In genomic region chr7:6637544-6638229, GRCh38 we compare ENCODE assay signal across 1 cellular context.
A peak's percentile ranks its signal among the peaks of the same experiment; 100 is the strongest.
TF ChIP-seq lines count a peak whose summit lies in the region.

No MANE protein-coding gene starts in this region.

TF ChIP-seq in HepG2, 621 proteins besides CTCF, POLR2A, EP300 and RAD21 (continues in another document):
- TF ChIP-seq, protein P1, sequence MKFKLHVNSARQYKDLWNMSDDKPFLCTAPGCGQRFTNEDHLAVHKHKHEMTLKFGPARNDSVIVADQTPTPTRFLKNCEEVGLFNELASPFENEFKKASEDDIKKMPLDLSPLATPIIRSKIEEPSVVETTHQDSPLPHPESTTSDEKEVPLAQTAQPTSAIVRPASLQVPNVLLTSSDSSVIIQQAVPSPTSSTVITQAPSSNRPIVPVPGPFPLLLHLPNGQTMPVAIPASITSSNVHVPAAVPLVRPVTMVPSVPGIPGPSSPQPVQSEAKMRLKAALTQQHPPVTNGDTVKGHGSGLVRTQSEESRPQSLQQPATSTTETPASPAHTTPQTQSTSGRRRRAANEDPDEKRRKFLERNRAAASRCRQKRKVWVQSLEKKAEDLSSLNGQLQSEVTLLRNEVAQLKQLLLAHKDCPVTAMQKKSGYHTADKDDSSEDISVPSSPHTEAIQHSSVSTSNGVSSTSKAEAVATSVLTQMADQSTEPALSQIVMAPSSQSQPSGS (CRISPR knock-in tag; IDR thresholded peaks at IDR 0.05), result no peak
- TF ChIP-seq, protein P2, sequence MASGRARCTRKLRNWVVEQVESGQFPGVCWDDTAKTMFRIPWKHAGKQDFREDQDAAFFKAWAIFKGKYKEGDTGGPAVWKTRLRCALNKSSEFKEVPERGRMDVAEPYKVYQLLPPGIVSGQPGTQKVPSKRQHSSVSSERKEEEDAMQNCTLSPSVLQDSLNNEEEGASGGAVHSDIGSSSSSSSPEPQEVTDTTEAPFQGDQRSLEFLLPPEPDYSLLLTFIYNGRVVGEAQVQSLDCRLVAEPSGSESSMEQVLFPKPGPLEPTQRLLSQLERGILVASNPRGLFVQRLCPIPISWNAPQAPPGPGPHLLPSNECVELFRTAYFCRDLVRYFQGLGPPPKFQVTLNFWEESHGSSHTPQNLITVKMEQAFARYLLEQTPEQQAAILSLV (CRISPR knock-in tag; IDR thresholded peaks at IDR 0.05; ENCODE audit: borderline replicate concordance), result no peak
- no peak for TF ChIP-seq SATB2 (CRISPR knock-in tag; IDR thresholded peaks at IDR 0.05)
- no peak for TF ChIP-seq ZFP36L2 (CRISPR knock-in tag; IDR thresholded peaks at IDR 0.05)
- no peak for TF ChIP-seq HNF4G (IDR thresholded peaks at IDR 0.05; ENCODE audit: borderline replicate concordance, low read depth, low read length)
- no peak for TF ChIP-seq HNF4G (CRISPR knock-in tag; IDR thresholded peaks at IDR 0.05; ENCODE audit: borderline replicate concordance, low read depth)
- no peak for TF ChIP-seq DMAP1 (CRISPR knock-in tag; IDR thresholded peaks at IDR 0.05)
- TF ChIP-seq SAP130 (CRISPR knock-in tag; IDR thresholded peaks at IDR 0.05; ENCODE audit: low read depth), result peak; percentile 63
- 0 out of 2 replicates have a peak, but pooled peaks have one; percentile 24 for TF ChIP-seq GABPB1 (CRISPR knock-in tag; IDR thresholded peaks at IDR 0.05)
- no peak for TF ChIP-seq SP1 (IDR thresholded peaks at IDR 0.05)
- 0 out of 2 replicates have a peak, but pooled peaks have one; percentile 22 for TF ChIP-seq SP1 (CRISPR knock-in tag; IDR thresholded peaks at IDR 0.05)
- no peak for TF ChIP-seq ZNF280D (CRISPR knock-in tag; IDR thresholded peaks at IDR 0.05)
- no peak for TF ChIP-seq DNMT1 (CRISPR knock-in tag; IDR thresholded peaks at IDR 0.05)
- TF ChIP-seq AGO2 (optimal IDR thresholded peaks at IDR 0.05; ENCODE audit: low read depth, low read length), result peak; percentile 34
- TF ChIP-seq GABPA (IDR thresholded peaks at IDR 0.05; ENCODE audit: low read depth, low read length), result no peak
- TF ChIP-seq GABPA (CRISPR knock-in tag; IDR thresholded peaks at IDR 0.05; ENCODE audit: low read depth), result peak; percentile 52
- TF ChIP-seq HIVEP1 (CRISPR knock-in tag; IDR thresholded peaks at IDR 0.05), result 0 out of 2 replicates have a peak, but pooled peaks have one; percentile 32
- no peak for TF ChIP-seq PAX8 (CRISPR knock-in tag; IDR thresholded peaks at IDR 0.05; ENCODE audit: borderline replicate concordance)
- no peak for TF ChIP-seq ZBTB21 (CRISPR knock-in tag; IDR thresholded peaks at IDR 0.05)
- TF ChIP-seq ZFY (CRISPR knock-in tag; IDR thresholded peaks at IDR 0.05), result peak; percentile 22
- TF ChIP-seq SSRP1 (CRISPR knock-in tag; IDR thresholded peaks at IDR 0.05), result no peak
- TF ChIP-seq ZBTB7B (CRISPR knock-in tag; IDR thresholded peaks at IDR 0.05), result peak; percentile 49; the same call in 1 of the 2 replicates
- TF ChIP-seq ARID4A (CRISPR knock-in tag; IDR thresholded peaks at IDR 0.05; ENCODE audit: borderline replicate concordance), result peak; percentile 45; the same call in 1 of the 2 replicates
- TF ChIP-seq PITX1 (CRISPR knock-in tag; IDR thresholded peaks at IDR 0.05), result 0 out of 2 replicates have a peak, but pooled peaks have one; percentile 26
- TF ChIP-seq DR1 (CRISPR knock-in tag; IDR thresholded peaks at IDR 0.05), result no peak
- TF ChIP-seq BHLHE40 (IDR thresholded peaks at IDR 0.05; ENCODE audit: low read length), result no peak
- TF ChIP-seq, protein P3, sequence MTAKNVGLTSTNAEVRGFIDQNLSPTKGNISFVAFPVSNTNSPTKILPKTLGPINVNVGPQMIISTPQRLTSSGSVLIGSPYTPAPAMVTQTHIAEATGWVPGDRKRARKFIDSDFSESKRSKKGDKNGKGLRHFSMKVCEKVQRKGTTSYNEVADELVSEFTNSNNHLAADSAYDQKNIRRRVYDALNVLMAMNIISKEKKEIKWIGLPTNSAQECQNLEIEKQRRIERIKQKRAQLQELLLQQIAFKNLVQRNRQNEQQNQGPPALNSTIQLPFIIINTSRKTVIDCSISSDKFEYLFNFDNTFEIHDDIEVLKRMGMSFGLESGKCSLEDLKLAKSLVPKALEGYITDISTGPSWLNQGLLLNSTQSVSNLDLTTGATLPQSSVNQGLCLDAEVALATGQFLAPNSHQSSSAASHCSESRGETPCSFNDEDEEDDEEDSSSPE (CRISPR knock-in tag; IDR thresholded peaks at IDR 0.05), result no peak
- TF ChIP-seq, protein P4, sequence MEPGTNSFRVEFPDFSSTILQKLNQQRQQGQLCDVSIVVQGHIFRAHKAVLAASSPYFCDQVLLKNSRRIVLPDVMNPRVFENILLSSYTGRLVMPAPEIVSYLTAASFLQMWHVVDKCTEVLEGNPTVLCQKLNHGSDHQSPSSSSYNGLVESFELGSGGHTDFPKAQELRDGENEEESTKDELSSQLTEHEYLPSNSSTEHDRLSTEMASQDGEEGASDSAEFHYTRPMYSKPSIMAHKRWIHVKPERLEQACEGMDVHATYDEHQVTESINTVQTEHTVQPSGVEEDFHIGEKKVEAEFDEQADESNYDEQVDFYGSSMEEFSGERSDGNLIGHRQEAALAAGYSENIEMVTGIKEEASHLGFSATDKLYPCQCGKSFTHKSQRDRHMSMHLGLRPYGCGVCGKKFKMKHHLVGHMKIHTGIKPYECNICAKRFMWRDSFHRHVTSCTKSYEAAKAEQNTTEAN (CRISPR knock-in tag; conservative IDR thresholded peaks at IDR 0.05), result no peak
- TF ChIP-seq GRHL1 (CRISPR knock-in tag; conservative IDR thresholded peaks at IDR 0.05), result no peak
- no peak for TF ChIP-seq KMT2A (CRISPR knock-in tag; IDR thresholded peaks at IDR 0.05)
- TF ChIP-seq NFE2 (CRISPR knock-in tag; IDR thresholded peaks at IDR 0.05), result no peak
- peak; percentile 59; the same call in 1 of the 2 replicates for TF ChIP-seq SIN3A (IDR thresholded peaks at IDR 0.05; ENCODE audit: borderline replicate concordance, low read depth, low read length)
- no peak for TF ChIP-seq ZHX1 (CRISPR knock-in tag; IDR thresholded peaks at IDR 0.05; ENCODE audit: low read depth)
- TF ChIP-seq, protein P5, sequence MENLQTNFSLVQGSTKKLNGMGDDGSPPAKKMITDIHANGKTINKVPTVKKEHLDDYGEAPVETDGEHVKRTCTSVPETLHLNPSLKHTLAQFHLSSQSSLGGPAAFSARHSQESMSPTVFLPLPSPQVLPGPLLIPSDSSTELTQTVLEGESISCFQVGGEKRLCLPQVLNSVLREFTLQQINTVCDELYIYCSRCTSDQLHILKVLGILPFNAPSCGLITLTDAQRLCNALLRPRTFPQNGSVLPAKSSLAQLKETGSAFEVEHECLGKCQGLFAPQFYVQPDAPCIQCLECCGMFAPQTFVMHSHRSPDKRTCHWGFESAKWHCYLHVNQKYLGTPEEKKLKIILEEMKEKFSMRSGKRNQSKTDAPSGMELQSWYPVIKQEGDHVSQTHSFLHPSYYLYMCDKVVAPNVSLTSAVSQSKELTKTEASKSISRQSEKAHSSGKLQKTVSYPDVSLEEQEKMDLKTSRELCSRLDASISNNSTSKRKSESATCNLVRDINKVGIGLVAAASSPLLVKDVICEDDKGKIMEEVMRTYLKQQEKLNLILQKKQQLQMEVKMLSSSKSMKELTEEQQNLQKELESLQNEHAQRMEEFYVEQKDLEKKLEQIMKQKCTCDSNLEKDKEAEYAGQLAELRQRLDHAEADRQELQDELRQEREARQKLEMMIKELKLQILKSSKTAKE (CRISPR knock-in tag; IDR thresholded peaks at IDR 0.05; ENCODE audit: borderline replicate concordance), result no peak
- 0 out of 2 replicates have a peak, but pooled peaks have one; percentile 9 for TF ChIP-seq SALL2 (CRISPR knock-in tag; IDR thresholded peaks at IDR 0.05)
- peak; percentile 23; the same call in 1 of the 2 replicates for TF ChIP-seq ZNF768 (CRISPR knock-in tag; IDR thresholded peaks at IDR 0.05)
- TF ChIP-seq POGK (CRISPR knock-in tag; conservative IDR thresholded peaks at IDR 0.05), result 0 out of 2 replicates have a peak, but pooled peaks have one; percentile 28
- no peak for TF ChIP-seq RXRA (CRISPR knock-in tag; IDR thresholded peaks at IDR 0.05)
- TF ChIP-seq HNRNPLL (IDR thresholded peaks at IDR 0.05; ENCODE audit: low read depth, low read length, poor library complexity, severe bottlenecking), result no peak
